Comparison of ENCODE assay signal across 8 cellular contexts in the genomic region with DNA sequence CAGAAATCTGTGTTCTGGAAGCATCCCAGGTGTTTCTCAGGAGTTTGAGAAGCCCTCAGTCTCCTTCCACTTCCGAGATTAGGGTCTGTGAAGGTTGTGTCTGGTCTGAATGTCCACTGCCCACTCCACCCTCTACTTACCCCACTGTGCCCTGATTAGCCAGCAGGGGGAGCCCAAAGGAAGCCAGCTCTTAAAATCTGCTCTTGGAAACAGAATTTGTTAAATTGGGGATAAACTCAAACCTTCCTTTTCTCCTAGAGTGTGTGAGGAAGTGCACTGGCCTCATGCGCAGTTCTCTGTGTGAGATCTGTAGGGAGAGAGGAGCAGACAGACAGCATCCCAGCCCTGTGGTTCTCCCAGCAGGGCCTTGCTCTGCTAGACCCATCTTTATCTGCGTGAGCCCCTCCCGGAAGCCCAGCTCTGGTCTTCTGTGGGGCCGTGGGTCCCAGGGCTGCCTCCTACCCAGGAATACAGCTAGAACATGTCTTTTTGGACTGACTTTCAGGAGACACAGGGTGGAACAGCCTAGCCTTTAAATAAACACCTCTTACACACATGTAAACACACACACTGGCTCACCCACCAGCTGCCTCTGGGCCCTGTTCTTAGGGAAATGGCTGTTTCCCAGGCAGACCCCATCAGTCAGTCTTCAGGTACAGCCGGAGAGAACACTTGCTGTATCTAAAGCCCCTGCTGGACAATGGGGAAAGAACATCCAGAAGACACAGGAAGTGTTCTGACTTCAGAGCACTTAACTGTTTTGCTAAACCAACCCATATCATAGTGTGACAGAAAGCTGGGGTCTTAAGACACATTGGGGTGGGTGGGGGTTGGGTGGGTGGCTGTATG. TPM values are rescaled to one million over a fixed set of nuclear protein-coding genes. Genes with fewer than 3 reads are reported as not detected.
DNase-seq lines count a peak whose midpoint lies in the region; ATAC-seq and TF ChIP-seq lines count a peak whose summit lies in the region.

No MANE protein-coding gene starts in this region.

- intact Hi-C loops in transverse colon (cut with DNase I; ENCODE audit: low total_unique reads) = loop anchor here (5.0 kb wide), 2 partner anchors 121 to 254 kb away; no protein-coding TSS in a partner anchor

- no peak for TF ChIP-seq EP300 in transverse colon (IDR thresholded peaks at IDR 0.05; ENCODE audit: low read depth)

- H3K9me3 ChIP-seq in transverse colon = no peaks in the 10 kb centered on the region

- H3K36me3 Mint-ChIP-seq in effector memory CD8-positive, alpha-beta T cell (ENCODE audit: insufficient read depth) = peaks cover 28% of the 10 kb centered on the region

- in situ Hi-C loops in GM13976 (cut with MboI; ENCODE audit: low sequenced_read_pairs, unreplicated experiment) (loop anchor here (10.0 kb wide), 1 partner anchor 252 kb away; no protein-coding TSS in a partner anchor), transverse colon (cut with MboI; ENCODE audit: low pct_ligation_motif_present in 1 of 4, low pct_unique_long_range_greater_than_20kb in 1 of 4, low sequenced_read_pairs in 3 of 4) (loop anchor here in 3 of 4 donors (10.0 to 25.0 kb wide), 2 partner anchors 252 to 254 kb away; no protein-coding TSS in a partner anchor)

- peak; percentile 61 for DNase-seq in AG10803 (ENCODE audit: low read depth)
- peak; percentile 64 for DNase-seq in GM13976 (ENCODE audit: low spot score)
- peak; percentile 63 for DNase-seq in M059J (ENCODE audit: low read depth)
- peak; percentile 8 to 28 (median 21) for DNase-seq in effector memory CD8-positive, alpha-beta T cell
- peak; percentile 72 for DNase-seq in myocyte (ENCODE audit: low read depth)
- DNase-seq in transverse colon = peak; percentile 57

- no peak for ATAC-seq in effector memory CD8-positive, alpha-beta T cell (replicated peaks)
- no peak for ATAC-seq in esophagus mucosa

- TF ChIP-seq CTCF in AG10803 (conservative IDR thresholded peaks at IDR 0.05; ENCODE audit: low read length) = peak; percentile 96
- peak; percentile 78 for TF ChIP-seq CTCF in GM13976 (IDR thresholded peaks at IDR 0.05; ENCODE audit: borderline replicate concordance, control extremely low read depth, extremely low read depth, insufficient read depth, missing control alignments)
- peak; percentile 89 for TF ChIP-seq CTCF in WI38 (IDR thresholded peaks at IDR 0.05; ENCODE audit: low read depth, low read length)
- peak; percentile 68 to 84 (median 77) for TF ChIP-seq CTCF in transverse colon (IDR thresholded peaks at IDR 0.05)

- no peak overlapping the region for H3K4me3 ChIP-seq in AG10803 (ENCODE audit: low read length)
- H3K4me3 ChIP-seq in WI38 (ENCODE audit: low read depth, low read length) = no peak overlapping the region
- H3K4me3 ChIP-seq in transverse colon = no peak overlapping the region

- no peaks in the 10 kb centered on the region for H3K27me3 ChIP-seq in transverse colon

- H3K27ac Mint-ChIP-seq in effector memory CD8-positive, alpha-beta T cell = peak overlapping the region in 1 of 2 donors; percentile 63

- no peaks in the 10 kb centered on the region for H3K9me3 Mint-ChIP-seq in effector memory CD8-positive, alpha-beta T cell

- peaks cover 0 to 3% (median 0%) of the 10 kb centered on the region in 4 donors for H3K4me1 ChIP-seq in transverse colon

- H3K27ac ChIP-seq in transverse colon = peak overlapping the region in 1 of 4 donors; percentile 17

- 17 to 68% methylated on average over 1 to 6 of the region's 6 CpGs for WGBS in transverse colon (ENCODE audit: low coverage in 1 of 2), 2 donors

- H3K36me3 ChIP-seq in transverse colon = no peaks in the 10 kb centered on the region

- no peaks in the 10 kb centered on the region for H3K27me3 Mint-ChIP-seq in effector memory CD8-positive, alpha-beta T cell

- no peak for TF ChIP-seq POLR2A in transverse colon (IDR thresholded peaks at IDR 0.05)

- no peak overlapping the region for H3K4me3 Mint-ChIP-seq in effector memory CD8-positive, alpha-beta T cell

- peaks cover 5% of the 10 kb centered on the region in 2 donors for H3K4me1 Mint-ChIP-seq in effector memory CD8-positive, alpha-beta T cell (ENCODE audit: low read depth in 2 of 2)

RNA-seq across cellular contexts. Expression of a gene that starts 52.2 kb away (rescaled TPM):
- 70.9 and 78.8 TPM in 2 replicates for total RNA-seq in M059J (2014; rRNA removed; shearing (Covaris generic))
- 19.6 and 20.0 TPM in 2 replicates for total RNA-seq in myocyte
- polyA plus RNA-seq in myocyte (2012) = 22.6 TPM
- total RNA-seq in transverse colon = 10 to 100 TPM in 3 of 4 donors, 1 to 10 TPM in 1; 8.6 to 21.8 (median 20.9) TPM
- 32.1 TPM for total RNA-seq in esophagus mucosa

Comparison
In these comparisons a context has a peak if more than half of its experiments do, and no peak if none do; other contexts are left out.
1. DNase-seq: peak in every context shown above with its lines; median percentile 72 in myocyte; 64 in GM13976; 63 in M059J; 61 in AG10803; 57 in transverse colon; 21 in effector memory CD8-positive, alpha-beta T cell.